ENCODE assay signal across 25 cellular contexts in the genomic region with DNA sequence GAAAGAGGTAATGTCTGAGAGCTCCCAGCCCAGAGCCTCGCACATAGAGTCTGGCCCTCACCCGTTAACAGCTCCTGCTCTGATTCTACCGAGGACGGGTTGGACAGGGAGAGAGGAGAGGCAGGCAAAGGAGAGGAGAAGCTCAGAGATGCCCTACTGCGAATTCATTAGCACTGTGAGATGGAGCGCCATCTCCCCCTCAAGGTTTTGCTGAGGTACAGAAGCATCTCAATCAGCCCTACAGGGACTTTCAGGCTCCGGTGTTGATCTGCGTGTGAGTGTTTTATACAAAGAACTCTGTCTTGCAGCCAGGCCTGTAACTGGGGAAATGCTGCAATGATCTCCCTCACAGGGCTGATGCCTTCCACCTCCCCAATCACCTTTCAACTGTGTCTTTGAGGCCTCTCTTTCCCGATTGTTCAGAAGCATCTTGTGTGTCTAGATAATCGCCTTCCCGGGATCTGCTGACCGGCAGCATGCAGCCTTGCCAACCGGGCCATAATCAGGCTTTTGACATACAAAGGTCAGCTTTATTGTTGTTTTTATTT.
A peak's percentile ranks its signal among the peaks of the same experiment; 100 is the strongest.
DNase-seq lines count a peak whose midpoint lies in the region; ATAC-seq and TF ChIP-seq lines count a peak whose summit lies in the region.
"Had no signal": no experiment of that assay in that cellular context is flagged by ENCODE, and none has a peak within 500 bp of the region (broad histone marks: within the 10 kb centered on the region; RNA-seq: fewer than 3 reads in every experiment).

No MANE protein-coding gene starts in this region.

- no peaks in the 10 kb centered on the region for H3K9me3 Mint-ChIP-seq in endodermal cell
- peaks cover 3% of the 10 kb centered on the region for H3K9me3 Mint-ChIP-seq in neural progenitor cell
- H3K9me3 Mint-ChIP-seq: CD4-positive, alpha-beta T cell; HFFc6 had no signal

- intact Hi-C loops in left ventricle myocardium superior (cut with micrococcal nuclease): no loop called here
- intact Hi-C loops in right cardiac atrium (cut with DNase I): no loop called here

- H3K9me3 ChIP-seq in right cardiac atrium (ENCODE audit: control insufficient read depth, low read length) (no peaks in the 10 kb centered on the region), endodermal cell (ENCODE audit: control insufficient read depth, low read length) (no peaks in the 10 kb centered on the region), neural progenitor cell (ENCODE audit: low read depth) (no peaks in the 10 kb centered on the region)
- H3K9me3 ChIP-seq: A549; BLaER1 treated with 17β-estradiol and CSF1 and Interleukin-3, amounts not matched to agents 10 nM and 100 nM; HAP-1 had no signal

- no peak for DNase-seq in left ventricle myocardium superior
- DNase-seq in right cardiac atrium: no peak
- peak; percentile 54 for DNase-seq in endodermal cell
- peak; percentile 49 for DNase-seq in neural progenitor cell (ENCODE audit: low spot score)
- no peak for DNase-seq in cerebellum (ENCODE audit: low spot score)
- DNase-seq in EL: no peak
- DNase-seq: AML-193; CD4-positive, alpha-beta T cell; HFFc6; KBM-7; MV-4-11; NCI-H1105; NCI-H1436 treated with DMSO at 0.1 percent for 48 hours; NCI-H187 treated with DMSO at 0.1 percent for 48 hours; NCI-H226; NCI-H510A; NCI-H69; SHP77 had no signal

- H3K27me3 Mint-ChIP-seq in endodermal cell (ENCODE audit: insufficient read depth): peaks cover under 1% of the 10 kb centered on the region
- peaks cover 2% of the 10 kb centered on the region for H3K27me3 Mint-ChIP-seq in neural progenitor cell (ENCODE audit: insufficient read depth, low read depth)

- H3K36me3 Mint-ChIP-seq in endodermal cell (ENCODE audit: low read depth): no peaks in the 10 kb centered on the region
- H3K36me3 Mint-ChIP-seq in neural progenitor cell: no peaks in the 10 kb centered on the region

- H3K4me2 ChIP-seq in neural progenitor cell: no peak overlapping the region
- H3K4me2 ChIP-seq: A549; BLaER1 treated with 17β-estradiol and CSF1 and Interleukin-3, amounts not matched to agents 10 nM and 100 nM had no signal

- TF ChIP-seq CTCF in endodermal cell (conservative IDR thresholded peaks at IDR 0.05) (peak; percentile 39), neural progenitor cell (IDR thresholded peaks at IDR 0.05) (peak; percentile 30)

- H3K9ac ChIP-seq in endodermal cell (ENCODE audit: extremely low read depth, low read length, poor library complexity, severe bottlenecking): no peak overlapping the region
- H3K9ac ChIP-seq in neural progenitor cell: no peak overlapping the region
- H3K9ac ChIP-seq: BLaER1 treated with 17β-estradiol and CSF1 and Interleukin-3, amounts not matched to agents 10 nM and 100 nM had no signal

- H3K4me1 Mint-ChIP-seq in endodermal cell (no peaks in the 10 kb centered on the region), neural progenitor cell (peaks cover 30% of the 10 kb centered on the region)

- ATAC-seq in left ventricle myocardium superior: peak; percentile 30
- ATAC-seq in right cardiac atrium: no peak
- no peak for ATAC-seq in GM19395 (IDR thresholded peaks at IDR 0.05; ENCODE audit: unreplicated experiment)
- ATAC-seq: A549, GM12878, Panc1 had no signal

- H3K79me2 ChIP-seq in neural progenitor cell (ENCODE audit: low read depth): no peaks in the 10 kb centered on the region

- H3K27me3 ChIP-seq in right cardiac atrium (ENCODE audit: control insufficient read depth, insufficient read depth) (peaks cover 3% of the 10 kb centered on the region), endodermal cell (ENCODE audit: control insufficient read depth, insufficient read depth, low read length, poor library complexity, severe bottlenecking) (peaks cover 6% of the 10 kb centered on the region), neural progenitor cell (no peaks in the 10 kb centered on the region)
- H3K27me3 ChIP-seq: BLaER1 treated with 17β-estradiol and CSF1 and Interleukin-3, amounts not matched to agents 10 nM and 100 nM had no signal

- no peaks in the 10 kb centered on the region for H3F3A ChIP-seq in neural progenitor cell (ENCODE audit: low read depth)

- H3K27ac ChIP-seq in right cardiac atrium (ENCODE audit: low read length) (no peak overlapping the region), endodermal cell (ENCODE audit: low read depth, low read length) (no peak overlapping the region), neural progenitor cell (no peak overlapping the region)
- H3K27ac ChIP-seq: A549; BLaER1 treated with 17β-estradiol and CSF1 and Interleukin-3, amounts not matched to agents 10 nM and 100 nM; RWPE1 had no signal

- peak overlapping the region; percentile 32 for H2AFZ ChIP-seq in neural progenitor cell (replicated peaks)

- no peak overlapping the region for H3K27ac Mint-ChIP-seq in endodermal cell
- H3K27ac Mint-ChIP-seq in neural progenitor cell: peak overlapping the region; percentile 59
- H3K27ac Mint-ChIP-seq: CD4-positive, alpha-beta T cell; HFFc6 had no signal

- no peaks in the 10 kb centered on the region for H3K36me3 ChIP-seq in endodermal cell (ENCODE audit: control insufficient read depth, insufficient read depth, low read length)
- no peaks in the 10 kb centered on the region for H3K36me3 ChIP-seq in neural progenitor cell
- H3K36me3 ChIP-seq: BLaER1 treated with 17β-estradiol and CSF1 and Interleukin-3, amounts not matched to agents 10 nM and 100 nM; HAP-1 had no signal

- H3K4me1 ChIP-seq in right cardiac atrium (ENCODE audit: control insufficient read depth, insufficient read depth, low read length): no peaks in the 10 kb centered on the region
- no peaks in the 10 kb centered on the region for H3K4me1 ChIP-seq in endodermal cell (ENCODE audit: control insufficient read depth, insufficient read depth, low read length)
- H3K4me1 ChIP-seq in neural progenitor cell: peaks cover 6% of the 10 kb centered on the region
- H3K4me1 ChIP-seq: A549; BLaER1 treated with 17β-estradiol and CSF1 and Interleukin-3, amounts not matched to agents 10 nM and 100 nM; HAP-1 had no signal

- H3K4me3 ChIP-seq in right cardiac atrium (ENCODE audit: low read length) (no peak overlapping the region), endodermal cell (ENCODE audit: low read length) (no peak overlapping the region), neural progenitor cell (no peak overlapping the region)
- H3K4me3 ChIP-seq: A549; BLaER1 treated with 17β-estradiol and CSF1 and Interleukin-3, amounts not matched to agents 10 nM and 100 nM; GM12878; HAP-1 had no signal

- WGBS in right cardiac atrium: 74% methylated on average over 13 of the region's 13 CpGs
- WGBS in endodermal cell (ENCODE audit: insufficient coverage in 1 of 2, insufficient read length in 1 of 2), 2 experiments: 87 to 91% methylated on average over 11 to 13 of the region's 13 CpGs

- H4K20me1 ChIP-seq in neural progenitor cell (ENCODE audit: low read depth): no peaks in the 10 kb centered on the region
- H4K20me1 ChIP-seq: BLaER1 treated with 17β-estradiol and CSF1 and Interleukin-3, amounts not matched to agents 10 nM and 100 nM had no signal

- H3K4me3 Mint-ChIP-seq in endodermal cell: no peak overlapping the region
- no peak overlapping the region for H3K4me3 Mint-ChIP-seq in neural progenitor cell
- H3K4me3 Mint-ChIP-seq: CD4-positive, alpha-beta T cell; HFFc6 had no signal

Comparison
In these comparisons a context has a peak if more than half of its experiments do, and no peak if none do; other contexts are left out.
1. DNase-seq: peak in endodermal cell (single experiment) and neural progenitor cell (single experiment); none in left ventricle myocardium superior (single experiment), right cardiac atrium (0 of 3), cerebellum (single experiment) and EL (single experiment).